9 cellular contexts compared by ENCODE assay signal in genomic region chr1:27357281-27358037, GRCh38. TPM values are rescaled to one million over a fixed set of nuclear protein-coding genes. Genes with fewer than 3 reads are reported as not detected.
DNase-seq lines count a peak whose midpoint lies in the region; ATAC-seq, FAIRE-seq and TF ChIP-seq lines count a peak whose summit lies in the region.
"Had no signal": no experiment of that assay in that cellular context is flagged by ENCODE, and none has a peak within 500 bp of the region (broad histone marks: within the 10 kb centered on the region; RNA-seq: fewer than 3 reads in every experiment).

No MANE protein-coding gene starts in this region.

- H3K9ac ChIP-seq in SK-N-SH: no peak overlapping the region

- no peak overlapping the region for H3K27ac ChIP-seq in SK-N-SH (ENCODE audit: low read depth in 2 of 2, low read length in 1 of 2)
- H3K27ac ChIP-seq: epithelial cell of prostate had no signal

- H3K36me3 Mint-ChIP-seq in activated naive CD4-positive, alpha-beta T cell treated with anti-CD3 and anti-CD28 coated beads for 36 hours (ENCODE audit: low read depth): no peaks in the 10 kb centered on the region

- H3K4me3 ChIP-seq in SK-N-SH (ENCODE audit: low read depth in 2 of 2, low read length in 1 of 2): peak overlapping the region in 1 of 2 experiments; percentile 48; a peak in 1 of 4 replicates

- H3K9me3 ChIP-seq in SK-N-SH: no peaks in the 10 kb centered on the region

- intact Hi-C loops in activated naive CD4-positive, alpha-beta T cell treated with anti-CD3 and anti-CD28 coated beads for 36 hours (cut with micrococcal nuclease): loop anchor here (1.0 kb wide), 3 partner anchors 16 to 38 kb away; no protein-coding TSS in a partner anchor
- intact Hi-C loops in Right ventricle myocardium superior (cut with DNase I) (no loop called here), posterior cingulate gyrus (cut with DNase I) (no loop called here)

- no peak overlapping the region for H3K4me2 ChIP-seq in SK-N-SH

- peak overlapping the region; percentile 78 for H3K27ac Mint-ChIP-seq in activated naive CD4-positive, alpha-beta T cell treated with anti-CD3 and anti-CD28 coated beads for 36 hours

- WGBS in SK-N-SH (ENCODE audit: low lambda C conversion rate): 43% methylated on average over 33 of the region's 40 CpGs

- CTCF ChIA-PET in SK-N-SH (lab: Yijun Ruan, JAX): interaction anchor here (0.6 to 12.3 kb wide), 51 partner anchors 8 to 314 kb away, joined by 3 to 219 read pairs (median 5); partner anchors contain the start of genes AHDC1, CD164L2, FCN3 and FGR
- CTCF ChIA-PET in activated naive CD4-positive, alpha-beta T cell treated with anti-CD3 and anti-CD28 coated beads for 36 hours (lab: Charles Lee): interaction anchor here (0.7 to 5.2 kb wide), 31 partner anchors 8 to 439 kb away, joined by 3 to 38 read pairs (median 6); partner anchors contain the start of genes IFI6, MAP3K6 and SYTL1

- no peak overlapping the region for H2AFZ ChIP-seq in SK-N-SH (ENCODE audit: low read depth)

- no peaks in the 10 kb centered on the region for H3K9me3 Mint-ChIP-seq in activated naive CD4-positive, alpha-beta T cell treated with anti-CD3 and anti-CD28 coated beads for 36 hours

- no peaks in the 10 kb centered on the region for H3K9me2 ChIP-seq in SK-N-SH

- H4K20me1 ChIP-seq in SK-N-SH (ENCODE audit: insufficient read depth): no peaks in the 10 kb centered on the region

- ATAC-seq in Right ventricle myocardium superior (ENCODE audit: poor library complexity): peak; percentile 76
- no peak for ATAC-seq in GM19324 (IDR thresholded peaks at IDR 0.05; ENCODE audit: low FRiP score, unreplicated experiment)

- peak; percentile 30 for DNase-seq in ELR (ENCODE audit: low read depth)
- DNase-seq in HT-29 (ENCODE audit: low spot score): peak; percentile 63
- DNase-seq in SK-N-SH: peak; percentile 97
- peak; percentile 86 for DNase-seq in activated naive CD4-positive, alpha-beta T cell treated with anti-CD3 and anti-CD28 coated beads for 36 hours
- DNase-seq in Right ventricle myocardium superior: peak; percentile 86
- peak in 8 of 10 donors; percentile 46 to 95 (median 64) for DNase-seq in posterior cingulate gyrus
- DNase-seq in urothelium cell line (ENCODE audit: low spot score): peak; percentile 87

- TF ChIP-seq RAD21 in SK-N-SH (IDR thresholded peaks at IDR 0.05; ENCODE audit: low read length): peak; percentile 65

- TF ChIP-seq CTCF in SK-N-SH (IDR thresholded peaks at IDR 0.05): peak; percentile 89

- H3F3A ChIP-seq in SK-N-SH (replicated peaks; ENCODE audit: insufficient read depth): no peaks in the 10 kb centered on the region

- H3K79me2 ChIP-seq in SK-N-SH (ENCODE audit: insufficient read depth): no peaks in the 10 kb centered on the region

- peaks cover 38% of the 10 kb centered on the region for H3K4me1 Mint-ChIP-seq in activated naive CD4-positive, alpha-beta T cell treated with anti-CD3 and anti-CD28 coated beads for 36 hours (ENCODE audit: low read depth)

- no peak for TF ChIP-seq EP300 in SK-N-SH (IDR thresholded peaks at IDR 0.05; ENCODE audit: borderline replicate concordance in 1 of 2, low read depth in 1 of 2, low read length in 1 of 2)

- POLR2A ChIA-PET in SK-N-SH (lab: Yijun Ruan, JAX): interaction anchor here (1.7 kb wide), 1 partner anchor 9 kb away, joined by 5 read pairs; no protein-coding TSS in a partner anchor

- H3K27me3 ChIP-seq in SK-N-SH (ENCODE audit: insufficient read depth): no peaks in the 10 kb centered on the region

- H3K4me1 ChIP-seq in SK-N-SH (ENCODE audit: control insufficient read depth in 1 of 2, insufficient read depth in 2 of 2, low read depth in 1 of 2, low read length in 1 of 2): peaks cover 0 to 5% of the 10 kb centered on the region in 2 experiments; a peak in 1 of 4 replicates

- no peaks in the 10 kb centered on the region for H3K27me3 Mint-ChIP-seq in activated naive CD4-positive, alpha-beta T cell treated with anti-CD3 and anti-CD28 coated beads for 36 hours (ENCODE audit: low read depth)

- H3K36me3 ChIP-seq in SK-N-SH (replicated peaks in 1 of 2; ENCODE audit: control insufficient read depth in 1 of 2, insufficient read depth in 2 of 2, low read length in 1 of 2): peaks cover 4 to 21% of the 10 kb centered on the region in 2 experiments

- peak overlapping the region; percentile 70 for H3K4me3 Mint-ChIP-seq in activated naive CD4-positive, alpha-beta T cell treated with anti-CD3 and anti-CD28 coated beads for 36 hours

- FAIRE-seq in urothelium cell line (lab: Jason Lieb, UNC): no peak

TF ChIP-seq in SK-N-SH, 30 proteins besides CTCF, POLR2A, EP300 and RAD21 (continues in another document):
- TF ChIP-seq FOSL2 (IDR thresholded peaks at IDR 0.05; ENCODE audit: borderline replicate concordance, low read depth) (no peak), NRF1 (IDR thresholded peaks at IDR 0.05; ENCODE audit: low read depth, low read length) (no peak), FOXJ3 (CRISPR knock-in tag; IDR thresholded peaks at IDR 0.05) (no peak), CHD2 (IDR thresholded peaks at IDR 0.05; ENCODE audit: low read length, partially characterized antibody) (peak; percentile 66), MEF2A (IDR thresholded peaks at IDR 0.05; ENCODE audit: borderline replicate concordance, low read depth) (no peak), TAF1 (IDR thresholded peaks at IDR 0.05; ENCODE audit: borderline replicate concordance, low read depth, low read length) (no peak), REST (IDR thresholded peaks at IDR 0.05; ENCODE audit: low read depth, low read length) (no peak), FOXM1 (IDR thresholded peaks at IDR 0.05; ENCODE audit: low read depth) (no peak)

RNA-seq across cellular contexts. Expression of gene MAP3K6, which starts 9.3 kb away (rescaled TPM):
- total RNA-seq in HT-29 (2014; rRNA removed; shearing (Covaris generic)): 17.0 and 19.7 TPM in 2 replicates
- 14.5 and 17.3 TPM in 2 replicates for polyA plus RNA-seq in SK-N-SH (2012; rRNA removed)
- polyA plus RNA-seq in SK-N-SH (2012; cell fraction: cytosol; rRNA removed): 3.9 and 6.9 TPM in 2 replicates
- 95.2 and 113 TPM in 2 replicates for polyA plus RNA-seq in SK-N-SH (2012; cell fraction: nucleus; rRNA removed)
- total RNA-seq in activated naive CD4-positive, alpha-beta T cell treated with anti-CD3 and anti-CD28 coated beads for 36 hours: 1 to 10 TPM; 5.2 to 5.3 TPM
- 41.0 TPM for total RNA-seq in Right ventricle myocardium superior

RNA-seq across cellular contexts. Expression of gene SYTL1, which starts 15.6 kb away (rescaled TPM):
- total RNA-seq in HT-29 (2014; rRNA removed; shearing (Covaris generic)): 17.1 and 21.9 TPM in 2 replicates
- polyA plus RNA-seq in SK-N-SH (2012; rRNA removed): 2.0 and 3.0 TPM in 2 replicates
- 0.21 and 0.52 TPM in 2 replicates for polyA plus RNA-seq in SK-N-SH (2012; cell fraction: cytosol; rRNA removed)
- polyA plus RNA-seq in SK-N-SH (2012; cell fraction: nucleus; rRNA removed): 12.6 and 15.6 TPM in 2 replicates
- 10 to 100 TPM; 28.5 to 29.2 TPM for total RNA-seq in activated naive CD4-positive, alpha-beta T cell treated with anti-CD3 and anti-CD28 coated beads for 36 hours
- total RNA-seq in Right ventricle myocardium superior: 0.43 TPM

RNA-seq across cellular contexts. Expression of gene FCN3, which starts 17.2 kb away (rescaled TPM):
- not detected in 2 replicates for total RNA-seq in HT-29 (2014; rRNA removed; shearing (Covaris generic))
- not detected in 2 replicates for polyA plus RNA-seq in SK-N-SH (2012; rRNA removed)
- polyA plus RNA-seq in SK-N-SH (2012; cell fraction: cytosol; rRNA removed): not detected in 2 replicates
- not detected in 2 replicates for polyA plus RNA-seq in SK-N-SH (2012; cell fraction: nucleus; rRNA removed)
- total RNA-seq in activated naive CD4-positive, alpha-beta T cell treated with anti-CD3 and anti-CD28 coated beads for 36 hours: not detected
- 15.8 TPM for total RNA-seq in Right ventricle myocardium superior

RNA-seq across cellular contexts. Expression of gene CD164L2, which starts 25.7 kb away (rescaled TPM):
- total RNA-seq in HT-29 (2014; rRNA removed; shearing (Covaris generic)): not detected in 2 replicates
- polyA plus RNA-seq in SK-N-SH (2012; rRNA removed): 0.05 TPM in 2 replicates
- polyA plus RNA-seq in SK-N-SH (2012; cell fraction: cytosol; rRNA removed): 0.03 and 0.05 TPM in 2 replicates
- 0.48 and 0.55 TPM in 2 replicates for polyA plus RNA-seq in SK-N-SH (2012; cell fraction: nucleus; rRNA removed)
- not detected for total RNA-seq in activated naive CD4-positive, alpha-beta T cell treated with anti-CD3 and anti-CD28 coated beads for 36 hours
- not detected for total RNA-seq in Right ventricle myocardium superior

RNA-seq across cellular contexts. Expression of gene GPR3, which starts 35.0 kb away (rescaled TPM):
- total RNA-seq in HT-29 (2014; rRNA removed; shearing (Covaris generic)): 2.1 and 2.6 TPM in 2 replicates
- 5.8 and 6.0 TPM in 2 replicates for polyA plus RNA-seq in SK-N-SH (2012; rRNA removed)
- 2.4 and 3.7 TPM in 2 replicates for polyA plus RNA-seq in SK-N-SH (2012; cell fraction: cytosol; rRNA removed)
- polyA plus RNA-seq in SK-N-SH (2012; cell fraction: nucleus; rRNA removed): 2.9 and 3.2 TPM in 2 replicates
- under 1 TPM; 0.64 to 0.74 TPM for total RNA-seq in activated naive CD4-positive, alpha-beta T cell treated with anti-CD3 and anti-CD28 coated beads for 36 hours
- 0.24 TPM for total RNA-seq in Right ventricle myocardium superior

Comparison
In these comparisons a context has a peak if more than half of its experiments do, and no peak if none do; other contexts are left out.
1. DNase-seq: peak in every context shown above with its lines; median percentile 97 in SK-N-SH; 87 in urothelium cell line; 86 in activated naive CD4-positive, alpha-beta T cell treated with anti-CD3 and anti-CD28 coated beads for 36 hours; 86 in Right ventricle myocardium superior; 64 in posterior cingulate gyrus; 63 in HT-29; 30 in ELR.
2. RNA of gene SYTL1, which starts 15.6 kb away (total RNA-seq): 28.5 to 29.2 TPM in activated naive CD4-positive, alpha-beta T cell treated with anti-CD3 and anti-CD28 coated beads for 36 hours and 17.1 to 21.9 TPM in HT-29; 0.43 TPM in Right ventricle myocardium superior (single experiment); every median in the first group is over 10 times any median in the second.
3. RNA of gene FCN3, which starts 17.2 kb away (total RNA-seq): 15.8 TPM in Right ventricle myocardium superior (single experiment); not detected in HT-29 and not detected in activated naive CD4-positive, alpha-beta T cell treated with anti-CD3 and anti-CD28 coated beads for 36 hours; every median in the first group is over 10 times any median in the second.